In the genomic region with DNA sequence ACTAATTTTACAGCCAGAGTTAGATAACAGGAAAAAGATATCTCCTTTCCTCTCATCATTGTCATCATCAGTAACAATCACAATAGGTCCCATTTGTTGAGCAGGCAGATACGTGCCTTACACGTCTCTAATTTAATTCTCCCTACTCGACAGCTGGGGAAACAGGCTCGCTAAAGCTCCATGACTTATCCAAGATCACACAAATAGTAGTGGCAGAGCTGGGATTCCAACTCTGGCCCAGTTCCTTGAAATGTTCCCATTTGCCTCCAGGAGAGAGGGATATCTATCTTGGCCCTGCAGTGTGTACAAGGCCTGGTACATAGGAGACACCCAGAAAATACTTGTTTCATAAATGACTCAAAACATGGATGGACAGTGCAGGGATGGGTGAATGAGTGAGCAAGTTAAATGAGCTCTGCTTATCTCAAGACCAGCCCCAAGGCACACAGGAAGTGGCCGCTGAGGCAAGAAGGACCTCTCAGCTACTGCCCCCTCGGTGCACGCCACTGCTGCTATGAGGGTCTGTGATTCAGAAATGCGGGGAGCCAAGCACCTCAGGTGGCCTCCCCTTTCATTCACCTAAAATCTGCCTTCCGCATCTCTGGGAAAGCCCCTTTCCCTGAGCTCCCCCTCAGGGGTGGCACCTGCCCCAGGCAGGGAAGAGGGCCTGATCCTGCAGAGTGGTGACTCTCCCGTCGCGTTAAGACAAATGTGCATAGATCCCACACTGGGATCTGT, we compare ENCODE assay signal across 14 cellular contexts. TPM values are rescaled to one million over a fixed set of nuclear protein-coding genes. Genes with fewer than 3 reads are reported as not detected.
DNase-seq lines count a peak whose midpoint lies in the region; ATAC-seq and TF ChIP-seq lines count a peak whose summit lies in the region.
"Had no signal": no experiment of that assay in that cellular context is flagged by ENCODE, and none has a peak within 500 bp of the region (broad histone marks: within the 10 kb centered on the region; RNA-seq: fewer than 3 reads in every experiment).

No MANE protein-coding gene starts in this region.

- WGBS in HUES64: 59% methylated on average over 12 of the region's 12 CpGs
- WGBS in esophagus squamous epithelium, 2 donors: 74 to 79% methylated on average over 6 to 10 of the region's 12 CpGs

- H3K4me1 Mint-ChIP-seq in neural progenitor cell: peaks cover 76% of the 10 kb centered on the region

- in situ Hi-C loops in brain microvascular endothelial cell (cut with HindIII; ENCODE audit: low pct_ligation_motif_present, low sequenced_read_pairs): no loop called here

- no peak overlapping the region for H2AFZ ChIP-seq in neural progenitor cell (replicated peaks)

- H3K9ac ChIP-seq in HUES64 (ENCODE audit: low read depth, low read length) (no peak overlapping the region), neural progenitor cell (no peak overlapping the region)

- no peaks in the 10 kb centered on the region for H3K79me2 ChIP-seq in neural progenitor cell (ENCODE audit: low read depth)

- peaks cover 40% of the 10 kb centered on the region for H3K4me1 ChIP-seq in HUES64 (ENCODE audit: insufficient read depth, low read length)
- H3K4me1 ChIP-seq in neural progenitor cell: peaks cover 47% of the 10 kb centered on the region
- peaks cover 15 to 42% (median 28%) of the 10 kb centered on the region in 3 donors for H3K4me1 ChIP-seq in esophagus squamous epithelium
- peaks cover 0 to 15% (median 11%) of the 10 kb centered on the region in 4 donors for H3K4me1 ChIP-seq in Peyer's patch
- H3K4me1 ChIP-seq: prostate gland had no signal

- H3K27ac Mint-ChIP-seq in neural progenitor cell: no peak overlapping the region
- H3K27ac Mint-ChIP-seq: activated CD4-positive, alpha-beta memory T cell treated with anti-CD3 and anti-CD28 coated beads for 36 hours; activated naive CD4-positive, alpha-beta T cell treated with anti-CD3 and anti-CD28 coated beads, Interleukin-2, amount 50 U/mL, for 24 hours had no signal

- no peaks in the 10 kb centered on the region for H3K9me3 ChIP-seq in HUES64 (ENCODE audit: insufficient read depth, low read depth, low read length)
- no peaks in the 10 kb centered on the region for H3K9me3 ChIP-seq in neural progenitor cell (ENCODE audit: low read depth)
- no peaks in the 10 kb centered on the region for H3K9me3 ChIP-seq in esophagus squamous epithelium
- no peaks in the 10 kb centered on the region for H3K9me3 ChIP-seq in Peyer's patch
- H3K9me3 ChIP-seq: MG63, prostate gland, tibial nerve had no signal

- H3K36me3 Mint-ChIP-seq in neural progenitor cell: no peaks in the 10 kb centered on the region
- H3K36me3 Mint-ChIP-seq: activated CD4-positive, alpha-beta memory T cell treated with anti-CD3 and anti-CD28 coated beads for 36 hours; activated naive CD4-positive, alpha-beta T cell treated with anti-CD3 and anti-CD28 coated beads, Interleukin-2, amount 50 U/mL, for 24 hours had no signal

- peak overlapping the region; percentile 82 for H3K4me2 ChIP-seq in neural progenitor cell

- peaks cover 11% of the 10 kb centered on the region for H3K27me3 Mint-ChIP-seq in neural progenitor cell (ENCODE audit: insufficient read depth, low read depth)

- H3K27me3 ChIP-seq in HUES64 (ENCODE audit: insufficient read depth, low read length) (peaks cover 32% of the 10 kb centered on the region), brain microvascular endothelial cell (replicated peaks) (no peaks in the 10 kb centered on the region), neural progenitor cell (no peaks in the 10 kb centered on the region), esophagus squamous epithelium (peaks cover 0 to 62% (median 3%) of the 10 kb centered on the region in 4 donors), Peyer's patch (no peaks in the 10 kb centered on the region)

- H3K4me3 ChIP-seq in HUES64 (ENCODE audit: low read length): peak overlapping the region; percentile 28; the same call in 1 of the 2 replicates
- no peak overlapping the region for H3K4me3 ChIP-seq in brain microvascular endothelial cell (ENCODE audit: low read depth, low read length)
- peak overlapping the region; percentile 44 for H3K4me3 ChIP-seq in neural progenitor cell
- peak overlapping the region in 2 of 4 donors; percentile 43 to 49 for H3K4me3 ChIP-seq in esophagus squamous epithelium
- peak overlapping the region in 1 of 4 donors; percentile 41 for H3K4me3 ChIP-seq in Peyer's patch
- H3K4me3 ChIP-seq: lung, MG63, tibial nerve had no signal

- intact Hi-C loops in esophagus squamous epithelium (cut with DNase I): no loop called here

- TF ChIP-seq CTCF in brain microvascular endothelial cell (IDR thresholded peaks at IDR 0.05; ENCODE audit: low read depth, low read length, missing control alignments) (no peak), neural progenitor cell (IDR thresholded peaks at IDR 0.05) (no peak), esophagus squamous epithelium (IDR thresholded peaks at IDR 0.05) (no peak), Peyer's patch (IDR thresholded peaks at IDR 0.05) (no peak)

- DNase-seq in EL (peak; percentile 61), brain microvascular endothelial cell (peak; percentile 60), neural progenitor cell (ENCODE audit: low spot score) (no peak), H4 (ENCODE audit: low spot score) (no peak), esophagus squamous epithelium (lab: John Stamatoyannopoulos, UW) (no peak), Peyer's patch (no peak)
- DNase-seq: activated CD4-positive, alpha-beta memory T cell treated with anti-CD3 and anti-CD28 coated beads for 36 hours had no signal

- H3K36me3 ChIP-seq in HUES64 (ENCODE audit: insufficient read depth, low read length) (no peaks in the 10 kb centered on the region), brain microvascular endothelial cell (replicated peaks) (no peaks in the 10 kb centered on the region), neural progenitor cell (no peaks in the 10 kb centered on the region), esophagus squamous epithelium (no peaks in the 10 kb centered on the region), Peyer's patch (no peaks in the 10 kb centered on the region)
- H3K36me3 ChIP-seq: MG63, prostate gland, tibial nerve had no signal

- peaks cover 25% of the 10 kb centered on the region for H4K20me1 ChIP-seq in neural progenitor cell (ENCODE audit: low read depth)

- H3F3A ChIP-seq in neural progenitor cell (ENCODE audit: low read depth): peaks cover 21% of the 10 kb centered on the region

- no peak for TF ChIP-seq POLR2A in esophagus squamous epithelium (IDR thresholded peaks at IDR 0.05)
- no peak for TF ChIP-seq POLR2A in Peyer's patch (IDR thresholded peaks at IDR 0.05)

- peak overlapping the region; percentile 88 for H3K4me3 Mint-ChIP-seq in neural progenitor cell
- H3K4me3 Mint-ChIP-seq: activated CD4-positive, alpha-beta memory T cell treated with anti-CD3 and anti-CD28 coated beads for 36 hours; activated naive CD4-positive, alpha-beta T cell treated with anti-CD3 and anti-CD28 coated beads, Interleukin-2, amount 50 U/mL, for 24 hours had no signal

- no peaks in the 10 kb centered on the region for H3K9me3 Mint-ChIP-seq in neural progenitor cell
- H3K9me3 Mint-ChIP-seq: activated CD4-positive, alpha-beta memory T cell treated with anti-CD3 and anti-CD28 coated beads for 36 hours; activated naive CD4-positive, alpha-beta T cell treated with anti-CD3 and anti-CD28 coated beads, Interleukin-2, amount 50 U/mL, for 24 hours had no signal

- H3K27ac ChIP-seq in HUES64 (ENCODE audit: low read depth, low read length) (no peak overlapping the region), brain microvascular endothelial cell (peak overlapping the region; percentile 64), neural progenitor cell (no peak overlapping the region), esophagus squamous epithelium (peak overlapping the region in 2 of 4 donors; percentile 4 to 14), Peyer's patch (no peak overlapping the region)
- H3K27ac ChIP-seq: prostate gland, tibial nerve had no signal

- ATAC-seq in HG02973 (IDR thresholded peaks at IDR 0.05; ENCODE audit: unreplicated experiment): no peak

RNA-seq across cellular contexts. Expression of a gene that starts 3.7 kb away (rescaled TPM):
- polyA plus RNA-seq in HUES64 (2013, experiment 1 of 2): 1.4 TPM
- 2.3 TPM for polyA plus RNA-seq in HUES64 (2013, experiment 2 of 2)
- total RNA-seq in neural progenitor cell (ENCODE audit: low replicate concordance) (4.3 and 4.7 TPM in 2 replicates), esophagus squamous epithelium (1 to 10 TPM in 1 of 4 donors, under 1 TPM in 3; 0.08 to 1.7 (median 0.50) TPM), Peyer's patch (1 to 10 TPM in 3 of 4 donors, under 1 TPM in 1; 0.85 to 1.7 (median 1.2) TPM)
- 0.06 and 0.41 TPM in 2 replicates for total RNA-seq in H4 (2014; rRNA removed; shearing (Covaris generic))

Comparison
In these comparisons a context has a peak if more than half of its experiments do, and no peak if none do; other contexts are left out.
1. DNase-seq: peak in EL (single experiment) and brain microvascular endothelial cell (single experiment); none in neural progenitor cell (single experiment), H4 (single experiment), esophagus squamous epithelium (single experiment) and Peyer's patch (0 of 3).